Comparison of ENCODE assay signal across 12 cellular contexts in genomic region chr6:2881358-2881885, GRCh38. TPM values are rescaled to one million over a fixed set of nuclear protein-coding genes. Genes with fewer than 3 reads are reported as not detected.
DNase-seq lines count a peak whose midpoint lies in the region; ATAC-seq lines count a peak whose summit lies in the region.
"Had no signal": no experiment of that assay in that cellular context is flagged by ENCODE, and none has a peak within 500 bp of the region (broad histone marks: within the 10 kb centered on the region; RNA-seq: fewer than 3 reads in every experiment).

No MANE protein-coding gene starts in this region.

- peak overlapping the region; percentile 83 for H3K27ac Mint-ChIP-seq in activated naive CD4-positive, alpha-beta T cell treated with anti-CD3 and anti-CD28 coated beads, Interleukin-2, amount 10 ng/mL, durations not matched to agents 7 days and 5 days
- H3K27ac Mint-ChIP-seq in T-cell, result peak overlapping the region; percentile 78 to 92
- H3K27ac Mint-ChIP-seq in stimulated activated naive B cell treated with anti-CD40 and anti-IgM and Interleukin-4, amounts not matched to agents 10 μg/mL and 1 μg/mL and 100 μg/mL, for 72 hours, result peak overlapping the region; percentile 77
- H3K27ac Mint-ChIP-seq: brain had no signal

- peaks cover 5% of the 10 kb centered on the region for H3K9me3 Mint-ChIP-seq in activated naive CD4-positive, alpha-beta T cell treated with anti-CD3 and anti-CD28 coated beads, Interleukin-2, amount 10 ng/mL, durations not matched to agents 7 days and 5 days
- peaks cover 0 to 6% (median 0%) of the 10 kb centered on the region in 3 donors for H3K9me3 Mint-ChIP-seq in T-cell
- H3K9me3 Mint-ChIP-seq in stimulated activated naive B cell treated with anti-CD40 and anti-IgM and Interleukin-4, amounts not matched to agents 10 μg/mL and 1 μg/mL and 100 μg/mL, for 72 hours, result peaks cover 11 to 13% of the 10 kb centered on the region in 2 donors

- ATAC-seq in HG03095 (IDR thresholded peaks at IDR 0.05; ENCODE audit: unreplicated experiment) (peak; percentile 52), T-cell (replicated peaks in 1 of 4) (peak in 1 of 4 experiments; percentile 28), GM21528 (IDR thresholded peaks at IDR 0.05; ENCODE audit: low FRiP score, unreplicated experiment) (no peak), HG02623 (IDR thresholded peaks at IDR 0.05; ENCODE audit: unreplicated experiment) (no peak)
- peak; percentile 40 to 44 for ATAC-seq in stimulated activated naive B cell treated with anti-CD40 and anti-IgM and Interleukin-4, amounts not matched to agents 10 μg/mL and 1 μg/mL and 100 μg/mL, for 72 hours (replicated peaks)

- H3K27me3 Mint-ChIP-seq in activated naive CD4-positive, alpha-beta T cell treated with anti-CD3 and anti-CD28 coated beads, Interleukin-2, amount 10 ng/mL, durations not matched to agents 7 days and 5 days, result no peaks in the 10 kb centered on the region
- no peaks in the 10 kb centered on the region for H3K27me3 Mint-ChIP-seq in T-cell
- H3K27me3 Mint-ChIP-seq in stimulated activated naive B cell treated with anti-CD40 and anti-IgM and Interleukin-4, amounts not matched to agents 10 μg/mL and 1 μg/mL and 100 μg/mL, for 72 hours, result no peaks in the 10 kb centered on the region

- DNase-seq in activated naive CD4-positive, alpha-beta T cell treated with anti-CD3 and anti-CD28 coated beads, Interleukin-2, amount 10 ng/mL, durations not matched to agents 7 days and 5 days, result no peak
- no peak for DNase-seq in activated naive CD4-positive, alpha-beta T cell treated with Interleukin-2 at 50 U/mL for 16 hours
- DNase-seq in T-cell, result no peak
- no peak for DNase-seq in stimulated activated naive B cell treated with anti-CD40 and anti-IgM and Interleukin-4, amounts not matched to agents 10 μg/mL and 1 μg/mL and 100 μg/mL, for 72 hours
- DNase-seq in GDM1 (lab: John Stamatoyannopoulos, UW), result no peak
- DNase-seq: activated CD4-positive, alpha-beta T cell treated with anti-CD3 and anti-CD28 coated beads, Interleukin-2, amount 50 U/mL, for 4 hours; NCI-H2171 treated with DMSO at 0.1 percent for 48 hours; SJCRH30 had no signal

- POLR2A ChIA-PET in T-cell (lab: Charles Lee), result interaction anchor here in 1 of 2 donors (0.8 kb wide), 1 partner anchor 10 kb away, joined by 3 read pairs; no protein-coding TSS in a partner anchor

- peaks cover 77% of the 10 kb centered on the region for H3K4me1 Mint-ChIP-seq in activated naive CD4-positive, alpha-beta T cell treated with anti-CD3 and anti-CD28 coated beads, Interleukin-2, amount 10 ng/mL, durations not matched to agents 7 days and 5 days
- peaks cover 83 to 87% (median 85%) of the 10 kb centered on the region in 3 donors for H3K4me1 Mint-ChIP-seq in T-cell
- peaks cover 61 to 95% of the 10 kb centered on the region in 2 donors for H3K4me1 Mint-ChIP-seq in stimulated activated naive B cell treated with anti-CD40 and anti-IgM and Interleukin-4, amounts not matched to agents 10 μg/mL and 1 μg/mL and 100 μg/mL, for 72 hours

- peaks cover 68% of the 10 kb centered on the region for H3K36me3 Mint-ChIP-seq in activated naive CD4-positive, alpha-beta T cell treated with anti-CD3 and anti-CD28 coated beads, Interleukin-2, amount 10 ng/mL, durations not matched to agents 7 days and 5 days
- peaks cover 7% of the 10 kb centered on the region for H3K36me3 Mint-ChIP-seq in T-cell
- H3K36me3 Mint-ChIP-seq in stimulated activated naive B cell treated with anti-CD40 and anti-IgM and Interleukin-4, amounts not matched to agents 10 μg/mL and 1 μg/mL and 100 μg/mL, for 72 hours, result peaks cover 27 to 33% of the 10 kb centered on the region in 2 donors
- H3K36me3 Mint-ChIP-seq: brain had no signal

- peak overlapping the region; percentile 80 for H3K4me3 Mint-ChIP-seq in activated naive CD4-positive, alpha-beta T cell treated with anti-CD3 and anti-CD28 coated beads, Interleukin-2, amount 10 ng/mL, durations not matched to agents 7 days and 5 days
- H3K4me3 Mint-ChIP-seq in T-cell, result peak overlapping the region; percentile 66 to 74 (median 67)
- peak overlapping the region; percentile 20 to 64 for H3K4me3 Mint-ChIP-seq in stimulated activated naive B cell treated with anti-CD40 and anti-IgM and Interleukin-4, amounts not matched to agents 10 μg/mL and 1 μg/mL and 100 μg/mL, for 72 hours
- H3K4me3 Mint-ChIP-seq: brain had no signal

- CTCF ChIA-PET in activated naive CD4-positive, alpha-beta T cell treated with anti-CD3 and anti-CD28 coated beads, Interleukin-2, amount 10 ng/mL, durations not matched to agents 7 days and 5 days (lab: Charles Lee), result interaction anchor here (0.9 to 1.1 kb wide), 2 partner anchors 19 to 21 kb away, joined by 3 to 4 read pairs; no protein-coding TSS in a partner anchor
- CTCF ChIA-PET in T-cell (lab: Charles Lee), result interaction anchor here (0.6 to 0.8 kb wide), 4 partner anchors 13 to 61 kb away, joined by 3 to 4 read pairs (median 3); no protein-coding TSS in a partner anchor

RNA-seq across cellular contexts. Expression of gene SERPINB9, which starts 21.7 kb away (rescaled TPM):
- total RNA-seq in T-cell, result 10 to 100 TPM; 43.2 to 57.2 (median 47.1) TPM

RNA-seq across cellular contexts. Expression of gene SERPINB1, which starts 39.8 kb away (rescaled TPM):
- total RNA-seq in T-cell, result 10 to 100 TPM; 40.3 to 60.9 (median 50.7) TPM

Comparison
In these comparisons a context has a peak if more than half of its experiments do, and no peak if none do; other contexts are left out.
1. ATAC-seq: peak in HG03095 (single experiment) and stimulated activated naive B cell treated with anti-CD40 and anti-IgM and Interleukin-4, amounts not matched to agents 10 μg/mL and 1 μg/mL and 100 μg/mL, for 72 hours (2 of 2); none in GM21528 (single experiment) and HG02623 (single experiment).
2. Peak in every context shown above with its lines, with median percentiles within 50 percentile points of each other: H3K27ac Mint-ChIP-seq and H3K4me3 Mint-ChIP-seq.